In the genomic region with DNA sequence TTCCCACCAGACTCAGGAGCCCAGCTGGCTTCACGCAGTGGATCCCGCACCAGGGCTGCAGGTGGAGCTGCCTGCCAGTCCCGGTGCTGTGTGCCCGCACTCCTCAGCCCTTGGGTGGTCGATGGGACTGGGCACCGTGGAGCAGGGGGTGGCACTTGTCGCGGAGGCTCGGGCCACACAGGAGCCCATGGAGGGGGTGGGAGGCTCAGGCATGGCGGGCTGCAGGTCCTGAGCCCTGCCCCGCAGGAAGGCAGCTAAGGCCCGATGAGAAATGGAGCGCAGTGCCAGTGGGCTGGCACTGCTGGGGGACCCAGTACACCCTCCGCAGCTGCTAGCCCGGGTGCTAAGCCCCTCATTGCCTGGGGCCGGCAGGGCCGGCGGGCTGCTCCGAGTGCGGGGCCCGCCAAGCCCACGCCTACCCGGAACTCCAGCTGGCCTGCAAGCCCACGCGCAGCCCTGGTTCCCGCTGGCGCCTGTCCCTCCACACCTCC, we compare ENCODE assay signal across 14 cellular contexts. TPM values are rescaled to one million over a fixed set of nuclear protein-coding genes. Genes with fewer than 3 reads are reported as not detected.
DNase-seq lines count a peak whose midpoint lies in the region; TF ChIP-seq lines count a peak whose summit lies in the region.
"Not testable (repeated sequence)": the region's sequence is repeated elsewhere in the genome, so short reads cannot be mapped to it uniquely, and the experiment has no call there.
"Had no signal": no experiment of that assay in that cellular context is flagged by ENCODE, and none has a peak within 500 bp of the region (broad histone marks: within the 10 kb centered on the region; RNA-seq: fewer than 3 reads in every experiment).

No MANE protein-coding gene starts in this region.

- intact Hi-C loops in PC-9 (cut with micrococcal nuclease; ENCODE audit: unreplicated experiment); posterior vena cava (cut with DNase I): not testable (repeated sequence)

- not testable (repeated sequence) for H3K36me3 ChIP-seq in PC-9 (ENCODE audit: low read depth)

- not testable (repeated sequence) for H3K79me2 ChIP-seq in PC-9 (ENCODE audit: low read depth)

- not testable (repeated sequence) for H3K27me3 ChIP-seq in PC-9 (ENCODE audit: insufficient read depth, low read depth)

- BruUV-seq in PC-9 (replicated peaks; lab: Mats Ljungman, UMichigan): not testable (repeated sequence)

- H3K27ac ChIP-seq in PC-9 (peak overlapping the region; percentile 96; the same call in 1 of the 2 replicates), VCaP (peak overlapping the region; percentile 89; the same call in 1 of the 2 replicates)

- peaks cover 12% of the 10 kb centered on the region; the same call in 1 of the 2 replicates for H3F3A ChIP-seq in PC-9 (ENCODE audit: insufficient read depth, low read depth)

- POLR2A ChIA-PET in PC-9 (lab: Charles Lee; ENCODE audit: unreplicated experiment): interaction anchor here (0.6 kb wide), 1 partner anchor 32 kb away, joined by 4 read pairs; no protein-coding TSS in a partner anchor

- H3K9me2 ChIP-seq in PC-9 (ENCODE audit: insufficient read depth): not testable (repeated sequence)

- CTCF ChIA-PET in PC-9 (lab: Charles Lee): not testable (repeated sequence)

- DNase-seq in PC-9: not testable (repeated sequence)
- DNase-seq in posterior vena cava (ENCODE audit: low spot score): peak; percentile 59

- H2AFZ ChIP-seq in PC-9: not testable (repeated sequence)

- not testable (repeated sequence) for H3K9me3 ChIP-seq in PC-9 (ENCODE audit: insufficient read depth, low read depth)

- not testable (repeated sequence) for TF ChIP-seq CTCF in PC-9 (conservative IDR thresholded peaks at IDR 0.05); VCaP (conservative IDR thresholded peaks at IDR 0.05)

- not testable (repeated sequence) for H3K4me3 ChIP-seq in PC-9

- not testable (repeated sequence) for H3K4me2 ChIP-seq in PC-9

- H4K20me1 ChIP-seq in PC-9 (ENCODE audit: insufficient read depth): not testable (repeated sequence)

- peaks cover 11% of the 10 kb centered on the region for H3K4me1 ChIP-seq in PC-9 (replicated peaks; ENCODE audit: insufficient read depth)

RNA-seq across cellular contexts. Expression of gene CXCL11, which starts 14.7 kb away (rescaled TPM):
- total RNA-seq in PC-9 (2021) (not detected in 2 replicates), posterior vena cava (under 1 TPM in 1 of 2 donors, not detected in 1; 0.14 TPM)
- total RNA-seq: A172; B cell; Caco-2; CD4-positive, alpha-beta memory T cell; CD4-positive, alpha-beta T cell; CD4-positive, CD25-positive, alpha-beta regulatory T cell; CD8-positive, alpha-beta T cell had no signal

RNA-seq across cellular contexts. Expression of gene ART3, which starts 23.9 kb away (rescaled TPM):
- total RNA-seq in PC-9 (2021): not detected in 2 replicates
- under 1 TPM in 1 of 2 donors, not detected in 1; 0.37 TPM for total RNA-seq in posterior vena cava
- total RNA-seq: A172; A673; B cell; Caco-2; CD4-positive, alpha-beta memory T cell; CD4-positive, alpha-beta T cell; CD4-positive, CD25-positive, alpha-beta regulatory T cell; CD8-positive, alpha-beta memory T cell; CD8-positive, alpha-beta T cell; Daoy had no signal

RNA-seq across cellular contexts. Expression of gene CXCL10, which starts 27.3 kb away (rescaled TPM):
- total RNA-seq in PC-9 (2021) (not detected in 2 replicates), posterior vena cava (under 1 TPM; 0.19 to 0.32 TPM)
- total RNA-seq: A172; B cell; Caco-2; CD4-positive, alpha-beta T cell; CD4-positive, CD25-positive, alpha-beta regulatory T cell; CD8-positive, alpha-beta T cell had no signal

RNA-seq across cellular contexts. Expression of gene CXCL9, which starts 43.3 kb away (rescaled TPM):
- total RNA-seq in PC-9 (2021) (not detected in 2 replicates), posterior vena cava (1 to 10 TPM in 1 of 2 donors, under 1 TPM in 1; 0.56 to 2.1 TPM)
- total RNA-seq: A172; A673; B cell; Caco-2; Calu3; CD4-positive, alpha-beta T cell; CD4-positive, CD25-positive, alpha-beta regulatory T cell; CD8-positive, alpha-beta T cell; Daoy had no signal

RNA-seq across cellular contexts. Expression of gene SDAD1, which starts 59.9 kb away (rescaled TPM):
- total RNA-seq in PC-9 (2021) (14.9 and 23.2 TPM in 2 replicates), posterior vena cava (10 to 100 TPM; 39.8 to 46.4 TPM)
